Comparison of ENCODE assay signal across 1 cellular context in genomic region chr2:43225788-43226557, GRCh38.
TF ChIP-seq lines count a peak whose summit lies in the region.

No MANE protein-coding gene starts in this region.

TF ChIP-seq in K562, 482 proteins besides CTCF, POLR2A, EP300 and RAD21 (continued from another document and continues in another):
- TF ChIP-seq FOXA3 (CRISPR knock-in tag; conservative IDR thresholded peaks at IDR 0.05 in 1 of 2, IDR thresholded peaks at IDR 0.05 in 1 of 2) (peak in 1 of 2 experiments; percentile 70; a peak in 1 of 4 replicates), XRCC5 (IDR thresholded peaks at IDR 0.05; ENCODE audit: low read depth, low read length) (peak; percentile 57; the same call in 1 of the 2 replicates), RBM22 (IDR thresholded peaks at IDR 0.05; ENCODE audit: low read depth, low read length, poor library complexity, severe bottlenecking) (peak; percentile 50), FOXM1 (IDR thresholded peaks at IDR 0.05; ENCODE audit: low read depth) (no peak), FOXM1 (CRISPR knock-in tag; IDR thresholded peaks at IDR 0.05; ENCODE audit: low read depth) (0 out of 2 replicates have a peak, but pooled peaks have one; percentile 41), CEBPB (tag; IDR thresholded peaks at IDR 0.05) (peak; percentile 47; the same call in 1 of the 2 replicates), SRSF1 (IDR thresholded peaks at IDR 0.05; ENCODE audit: low read depth, low read length) (no peak), ARHGAP35 (IDR thresholded peaks at IDR 0.05; ENCODE audit: partially characterized antibody) (no peak), EGR1 (conservative IDR thresholded peaks at IDR 0.05) (peak; percentile 71), HBP1 (CRISPR knock-in tag; IDR thresholded peaks at IDR 0.05) (no peak; the same call in 1 of the 2 replicates), TAF7 (tag; IDR thresholded peaks at IDR 0.05) (peak; percentile 5; the same call in 1 of the 2 replicates), GABPB1 (CRISPR knock-in tag; IDR thresholded peaks at IDR 0.05) (peak; percentile 26), ZFP36 (IDR thresholded peaks at IDR 0.05; ENCODE audit: low read depth, low read length, partially characterized antibody) (no peak), ZNF830 (CRISPR knock-in tag; IDR thresholded peaks at IDR 0.05) (0 out of 2 replicates have a peak, but pooled peaks have one; percentile 49), ZBTB17 (CRISPR knock-in tag; IDR thresholded peaks at IDR 0.05) (peak; percentile 62; the same call in 1 of the 2 replicates), PHB (CRISPR knock-in tag; IDR thresholded peaks at IDR 0.05) (0 out of 2 replicates have a peak, but pooled peaks have one; percentile 58), NR1H2 (CRISPR knock-in tag; IDR thresholded peaks at IDR 0.05) (peak; percentile 87; the same call in 1 of the 2 replicates), YY1 (IDR thresholded peaks at IDR 0.05; ENCODE audit: borderline replicate concordance in 1 of 3, control insufficient read depth in 1 of 3, extremely low read depth in 1 of 3, insufficient read depth in 3 of 3, insufficient read length in 1 of 3, insufficient replicate concordance in 2 of 3, low read depth in 1 of 3, low read length in 2 of 3) (peak in 1 of 3 experiments; percentile 7), KAT7 (CRISPR knock-in tag; IDR thresholded peaks at IDR 0.05; ENCODE audit: borderline replicate concordance) (peak; percentile 82; the same call in 1 of the 2 replicates), COPS2 (conservative IDR thresholded peaks at IDR 0.05) (no peak), UBTF (IDR thresholded peaks at IDR 0.05; ENCODE audit: borderline replicate concordance in 1 of 2, low read depth in 2 of 2, low read length in 2 of 2) (peak; percentile 1 to 12; a peak in 2 of 4 replicates), TOE1 (IDR thresholded peaks at IDR 0.05; ENCODE audit: borderline replicate concordance) (0 out of 2 replicates have a peak, but pooled peaks have one; percentile 45), TOE1 (CRISPR knock-in tag; IDR thresholded peaks at IDR 0.05; ENCODE audit: borderline replicate concordance, low read depth) (no peak), RCOR1 (IDR thresholded peaks at IDR 0.05; ENCODE audit: borderline replicate concordance in 1 of 2, low read depth in 2 of 2, low read length in 2 of 2) (0 out of 4 replicates have a peak, but pooled peaks of 1 of the 2 experiments have one; percentile 1), ETV5 (CRISPR knock-in tag; IDR thresholded peaks at IDR 0.05; ENCODE audit: low read depth) (peak; percentile 67; the same call in 1 of the 2 replicates), TFAP4 (CRISPR knock-in tag; IDR thresholded peaks at IDR 0.05; ENCODE audit: borderline replicate concordance) (0 out of 2 replicates have a peak, but pooled peaks have one; percentile 16), NKRF (IDR thresholded peaks at IDR 0.05; ENCODE audit: borderline replicate concordance) (peak; percentile 63; the same call in 1 of the 2 replicates), TRIM24 (IDR thresholded peaks at IDR 0.05) (no peak), SREBF2 (CRISPR knock-in tag; IDR thresholded peaks at IDR 0.05) (peak; percentile 85; the same call in 1 of the 2 replicates), ZC3H4 (CRISPR knock-in tag; IDR thresholded peaks at IDR 0.05; ENCODE audit: borderline replicate concordance) (peak; percentile 85; the same call in 1 of the 2 replicates), EWSR1 (IDR thresholded peaks at IDR 0.05; ENCODE audit: borderline replicate concordance, low read depth, partially characterized antibody) (no peak), HDAC1 (IDR thresholded peaks at IDR 0.05) (peak in 1 of 2 experiments; percentile 73; a peak in 2 of 4 replicates), TCF3 (CRISPR knock-in tag; IDR thresholded peaks at IDR 0.05) (0 out of 2 replicates have a peak, but pooled peaks have one; percentile 4), RBBP5 (IDR thresholded peaks at IDR 0.05; ENCODE audit: borderline replicate concordance, insufficient read depth, low read length, poor library complexity, severe bottlenecking) (peak; percentile 9), SAP30 (IDR thresholded peaks at IDR 0.05; ENCODE audit: borderline replicate concordance, insufficient read depth, low read depth, low read length, poor library complexity, severe bottlenecking) (peak; percentile 75), ZNF224 (CRISPR knock-in tag; IDR thresholded peaks at IDR 0.05) (no peak), ZNF253 (CRISPR knock-in tag; conservative IDR thresholded peaks at IDR 0.05) (no peak), HMG20A (CRISPR knock-in tag; conservative IDR thresholded peaks at IDR 0.05) (no peak), E2F6 (IDR thresholded peaks at IDR 0.05; ENCODE audit: borderline replicate concordance in 1 of 2, extremely low read depth in 1 of 2, insufficient read depth in 1 of 2, insufficient read length in 1 of 2, low read depth in 1 of 2, low read length in 1 of 2, poor library complexity in 1 of 2, severe bottlenecking in 1 of 2) (peak; percentile 61 to 89), USF1 (CRISPR knock-in tag; IDR thresholded peaks at IDR 0.05) (peak; percentile 89), NR2C2 (CRISPR knock-in tag; IDR thresholded peaks at IDR 0.05) (no peak), NR2C2 (tag; IDR thresholded peaks at IDR 0.05) (0 out of 2 replicates have a peak, but pooled peaks have one; percentile 50), GTF2E2 (tag; IDR thresholded peaks at IDR 0.05) (peak; percentile 88), ZNF639 (CRISPR knock-in tag; conservative IDR thresholded peaks at IDR 0.05 in 1 of 2, IDR thresholded peaks at IDR 0.05 in 1 of 2) (0 out of 4 replicates have a peak, but pooled peaks of 1 of the 2 experiments have one; percentile 96), GATAD2B (IDR thresholded peaks at IDR 0.05; ENCODE audit: borderline replicate concordance) (no peak), AFF1 (IDR thresholded peaks at IDR 0.05; ENCODE audit: low read depth in 1 of 2, partially characterized antibody in 2 of 2) (peak in 1 of 2 experiments; percentile 71), CBFB (CRISPR knock-in tag; IDR thresholded peaks at IDR 0.05) (peak; percentile 83), ZKSCAN1 (IDR thresholded peaks at IDR 0.05; ENCODE audit: low read depth, low read length) (peak; percentile 18; the same call in 1 of the 2 replicates), ZNF780A (CRISPR knock-in tag; IDR thresholded peaks at IDR 0.05) (no peak), TFE3 (CRISPR knock-in tag; IDR thresholded peaks at IDR 0.05) (peak; percentile 63)
